ENCODE assay signal across 22 cellular contexts in the genomic region with DNA sequence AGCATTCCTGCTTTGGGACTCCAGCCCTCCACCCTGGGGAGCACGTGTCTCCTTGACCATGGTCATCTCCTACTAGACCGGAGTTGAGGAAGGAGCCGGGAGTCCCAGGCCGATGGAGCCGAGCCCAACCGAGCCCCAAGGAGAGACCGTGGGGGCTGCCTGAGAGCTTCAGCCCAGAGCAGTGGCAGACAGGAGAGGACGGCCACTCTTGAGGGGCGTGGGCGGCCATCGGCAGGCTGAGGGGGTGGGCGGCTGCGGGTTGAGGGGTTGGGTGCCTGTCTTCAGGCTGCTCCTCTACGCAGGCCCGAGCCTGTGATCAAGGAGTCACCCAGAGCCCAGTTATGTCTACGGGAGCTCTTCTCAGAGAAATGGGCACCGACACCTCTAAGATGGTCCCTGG.
"Had no signal": no experiment of that assay in that cellular context is flagged by ENCODE, and none has a peak within 500 bp of the region (broad histone marks: within the 10 kb centered on the region; RNA-seq: fewer than 3 reads in every experiment).

No MANE protein-coding gene starts in this region.

- H3K36me3 Mint-ChIP-seq: activated CD8-positive, alpha-beta memory T cell treated with anti-CD3 and anti-CD28 coated beads, Interleukin-2, amount 10 ng/mL, durations not matched to agents 7 days and 5 days; activated naive CD4-positive, alpha-beta T cell treated with anti-CD3 and anti-CD28 coated beads, Interleukin-2, amount 10 ng/mL, durations not matched to agents 7 days and 5 days; activated naive CD8-positive, alpha-beta T cell treated with anti-CD3 and anti-CD28 coated beads for 36 hours had no signal

- H3K4me1 Mint-ChIP-seq: activated B cell treated with CpG ODN at 0.5 μM for 24 hours; activated CD4-positive, alpha-beta T cell treated with anti-CD3 and anti-CD28 coated beads, Interleukin-2, amount 10 ng/mL, durations not matched to agents 24 days and 14 days; activated CD8-positive, alpha-beta memory T cell treated with anti-CD3 and anti-CD28 coated beads, Interleukin-2, amount 10 ng/mL, durations not matched to agents 7 days and 5 days; activated naive CD4-positive, alpha-beta T cell treated with anti-CD3 and anti-CD28 coated beads, Interleukin-2, amount 10 ng/mL, durations not matched to agents 7 days and 5 days; activated naive CD8-positive, alpha-beta T cell treated with anti-CD3 and anti-CD28 coated beads for 36 hours had no signal

- H3K36me3 ChIP-seq: brain microvascular endothelial cell, Peyer's patch had no signal

- H3K27ac Mint-ChIP-seq: activated B cell treated with CpG ODN at 0.5 μM for 24 hours; activated CD4-positive, alpha-beta T cell treated with anti-CD3 and anti-CD28 coated beads, Interleukin-2, amount 10 ng/mL, durations not matched to agents 24 days and 14 days; activated CD8-positive, alpha-beta memory T cell treated with anti-CD3 and anti-CD28 coated beads, Interleukin-2, amount 10 ng/mL, durations not matched to agents 7 days and 5 days; activated naive CD4-positive, alpha-beta T cell treated with anti-CD3 and anti-CD28 coated beads, Interleukin-2, amount 10 ng/mL, durations not matched to agents 7 days and 5 days; activated naive CD8-positive, alpha-beta T cell treated with anti-CD3 and anti-CD28 coated beads for 36 hours; activated T-cell treated with anti-CD3 and anti-CD28 coated beads, Interleukin-2, amount 50 U/mL, for 24 hours; activated T-helper 1 cell treated with anti-CD3 and anti-CD28 coated beads, Interleukin-12 subunit alpha, Interleukin-12 subunit beta, Interleukin-2, Interleukin-4 antibody, amounts not matched to agents 30 ng/mL and 10 ng/mL and 1 ng/mL, durations not matched to agents 14 hours and 24 hours and 36 hours had no signal

- H3K27me3 Mint-ChIP-seq: activated CD4-positive, alpha-beta T cell treated with anti-CD3 and anti-CD28 coated beads, Interleukin-2, amount 10 ng/mL, durations not matched to agents 24 days and 14 days; activated CD8-positive, alpha-beta memory T cell treated with anti-CD3 and anti-CD28 coated beads, Interleukin-2, amount 10 ng/mL, durations not matched to agents 7 days and 5 days had no signal

- ATAC-seq: activated CD8-positive, alpha-beta memory T cell treated with anti-CD3 and anti-CD28 coated beads, Interleukin-2, amount 10 ng/mL, durations not matched to agents 7 days and 5 days had no signal

- H3K4me3 ChIP-seq: Peyer's patch had no signal

- H3K27me3 ChIP-seq: brain microvascular endothelial cell, Peyer's patch had no signal

- H3K4me2 ChIP-seq: KMS-11 had no signal

- H3K4me1 ChIP-seq: Peyer's patch had no signal

- H3K27ac ChIP-seq: brain microvascular endothelial cell, KMS-11, Peyer's patch had no signal

- H3K9me3 Mint-ChIP-seq: activated B cell treated with CpG ODN at 0.5 μM for 24 hours; activated CD4-positive, alpha-beta T cell treated with anti-CD3 and anti-CD28 coated beads, Interleukin-2, amount 10 ng/mL, durations not matched to agents 24 days and 14 days; activated naive CD4-positive, alpha-beta T cell treated with anti-CD3 and anti-CD28 coated beads, Interleukin-2, amount 10 ng/mL, durations not matched to agents 7 days and 5 days; activated naive CD8-positive, alpha-beta T cell treated with anti-CD3 and anti-CD28 coated beads for 36 hours; activated T-cell treated with anti-CD3 and anti-CD28 coated beads, Interleukin-2, amount 50 U/mL, for 24 hours; activated T-helper 1 cell treated with anti-CD3 and anti-CD28 coated beads, Interleukin-12 subunit alpha, Interleukin-12 subunit beta, Interleukin-2, Interleukin-4 antibody, amounts not matched to agents 30 ng/mL and 10 ng/mL and 1 ng/mL, durations not matched to agents 14 hours and 24 hours and 36 hours had no signal

- H3K4me3 Mint-ChIP-seq: activated B cell treated with CpG ODN at 0.5 μM for 24 hours; activated CD4-positive, alpha-beta T cell treated with anti-CD3 and anti-CD28 coated beads, Interleukin-2, amount 10 ng/mL, durations not matched to agents 24 days and 14 days; activated CD8-positive, alpha-beta memory T cell treated with anti-CD3 and anti-CD28 coated beads, Interleukin-2, amount 10 ng/mL, durations not matched to agents 7 days and 5 days; activated naive CD4-positive, alpha-beta T cell treated with anti-CD3 and anti-CD28 coated beads, Interleukin-2, amount 10 ng/mL, durations not matched to agents 7 days and 5 days; activated naive CD8-positive, alpha-beta T cell treated with anti-CD3 and anti-CD28 coated beads for 36 hours; activated T-cell treated with anti-CD3 and anti-CD28 coated beads, Interleukin-2, amount 50 U/mL, for 24 hours; activated T-helper 1 cell treated with anti-CD3 and anti-CD28 coated beads, Interleukin-12 subunit alpha, Interleukin-12 subunit beta, Interleukin-2, Interleukin-4 antibody, amounts not matched to agents 30 ng/mL and 10 ng/mL and 1 ng/mL, durations not matched to agents 14 hours and 24 hours and 36 hours had no signal

- H3K9me3 ChIP-seq: Peyer's patch had no signal

- DNase-seq: activated B cell treated with CpG ODN at 0.5 μM for 24 hours; activated CD4-positive, alpha-beta T cell treated with anti-CD3 and anti-CD28 coated beads for 1 hour; activated CD4-positive, alpha-beta T cell treated with anti-CD3 and anti-CD28 coated beads, Interleukin-2, amount 10 ng/mL, durations not matched to agents 24 days and 14 days; activated CD4-positive, alpha-beta T cell treated with anti-CD3 and anti-CD28 coated beads, Interleukin-2, amount 50 U/mL, for 48 hours; activated CD8-positive, alpha-beta memory T cell treated with anti-CD3 and anti-CD28 coated beads, Interleukin-2, amount 10 ng/mL, durations not matched to agents 7 days and 5 days; activated gamma-delta T cell; activated naive CD4-positive, alpha-beta T cell treated with anti-CD3 and anti-CD28 coated beads, Interleukin-2, amount 10 ng/mL, durations not matched to agents 7 days and 5 days; activated naive CD8-positive, alpha-beta T cell treated with anti-CD3 and anti-CD28 coated beads for 36 hours; activated T-cell treated with anti-CD3 and anti-CD28 coated beads, Interleukin-2, amount 50 U/mL, for 24 hours; brain microvascular endothelial cell; NCI-H1092; NCI-H1417; NCI-H1930; NCI-H2171 treated with DMSO at 0.1 percent for 48 hours; NCI-H226; NCI-H774; SIG-M5; T-helper 2 cell; T1000 had no signal
